29 cellular contexts compared by ENCODE assay signal in the genomic region with DNA sequence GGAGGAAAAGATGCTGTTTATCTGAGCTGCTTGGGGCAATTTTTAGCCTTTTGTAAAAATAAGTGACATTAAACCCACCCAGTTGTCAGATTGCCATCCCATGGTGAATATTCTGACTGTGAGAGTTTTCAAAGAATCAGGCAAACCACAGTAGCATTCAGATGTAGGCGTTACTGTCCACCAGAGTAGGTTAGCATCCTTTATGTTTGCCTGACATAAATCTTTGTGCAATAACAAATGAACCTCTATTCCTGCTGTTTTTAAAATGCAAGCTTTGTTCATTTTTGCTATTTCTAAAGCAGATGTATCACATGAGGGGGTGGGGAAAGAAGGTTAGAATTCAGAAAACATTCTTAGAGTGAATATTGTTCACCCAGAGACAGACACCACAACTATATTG.
"Had no signal": no experiment of that assay in that cellular context is flagged by ENCODE, and none has a peak within 500 bp of the region (broad histone marks: within the 10 kb centered on the region; RNA-seq: fewer than 3 reads in every experiment).

No MANE protein-coding gene starts in this region.

- H3K27me3 Mint-ChIP-seq: naive thymus-derived CD8-positive, alpha-beta T cell; progenitor cell of endocrine pancreas; stimulated activated memory B cell treated with anti-CD40 and anti-IgM and Interleukin-4, amounts not matched to agents 10 μg/mL and 1 μg/mL and 100 μg/mL, for 72 hours; stimulated activated naive CD8-positive, alpha-beta T cell treated with anti-CD3 and anti-CD28 coated beads, Interleukin-15, amount 100 ng/mL, for 72 hours; type B pancreatic cell had no signal

- ATAC-seq: left colon; left lung; lower lobe of right lung; naive thymus-derived CD8-positive, alpha-beta T cell; right lobe of liver; stimulated activated memory B cell treated with anti-CD40 and anti-IgM and Interleukin-4, amounts not matched to agents 10 μg/mL and 1 μg/mL and 100 μg/mL, for 72 hours; stimulated activated naive CD8-positive, alpha-beta T cell treated with anti-CD3 and anti-CD28 coated beads, Interleukin-15, amount 100 ng/mL, for 72 hours had no signal

- DNase-seq: hypothalamus; immature natural killer cell; kidney; left colon; left lung; lower lobe of right lung; mammary epithelial cell; mesenchymal stem cell; naive thymus-derived CD8-positive, alpha-beta T cell; occipital lobe; ovary; right lobe of liver; stimulated activated CD4-positive, alpha-beta T cell treated with anti-CD3 and anti-CD28 coated beads, Interleukin-1b, Interleukin-23, amount 100 ng/mL, for 48 hours; stimulated activated CD4-positive, alpha-beta T cell treated with anti-CD3 and anti-CD28 coated beads, Interleukin-2, amount 100 ng/mL, for 48 hours; stimulated activated CD4-positive, alpha-beta T cell treated with anti-CD3 and anti-CD28 coated beads, Interleukin-4, amount 100 ng/mL, for 4 hours; stimulated activated CD8-positive, alpha-beta memory T cell treated with anti-CD3 and anti-CD28 coated beads, Interleukin-4, amount 100 ng/mL, for 48 hours; stimulated activated naive CD4-positive, alpha-beta T cell treated with Interleukin-2 at 50 U/mL for 16 hours; stimulated activated naive CD8-positive, alpha-beta T cell treated with anti-CD3 and anti-CD28 coated beads, Interleukin-15, amount 100 ng/mL, for 72 hours; substantia nigra; uterus had no signal

- H3K4me3 Mint-ChIP-seq: immature natural killer cell; naive thymus-derived CD8-positive, alpha-beta T cell; nephron; neural crest cell; stimulated activated memory B cell treated with anti-CD40 and anti-IgM and Interleukin-4, amounts not matched to agents 10 μg/mL and 1 μg/mL and 100 μg/mL, for 72 hours; stimulated activated naive CD8-positive, alpha-beta T cell treated with anti-CD3 and anti-CD28 coated beads, Interleukin-15, amount 100 ng/mL, for 72 hours; type B pancreatic cell had no signal

- H3K4me3 ChIP-seq: left lung, lower lobe of right lung, ovary, right atrium auricular region, right lobe of liver, smooth muscle cell, tibial nerve, uterus had no signal

- H3K27me3 ChIP-seq: left lung, neutrophil, ovary, right atrium auricular region, right lobe of liver, tibial nerve, uterus had no signal

- H3K4me2 ChIP-seq: smooth muscle cell had no signal

- H3K36me3 Mint-ChIP-seq: immature natural killer cell; naive thymus-derived CD8-positive, alpha-beta T cell; stimulated activated memory B cell treated with anti-CD40 and anti-IgM and Interleukin-4, amounts not matched to agents 10 μg/mL and 1 μg/mL and 100 μg/mL, for 72 hours; type B pancreatic cell had no signal

- H3K4me1 ChIP-seq: left lung, lower lobe of right lung, right atrium auricular region, right lobe of liver, tibial nerve, uterus had no signal

- H3K36me3 ChIP-seq: left lung, lower lobe of right lung, neutrophil, ovary, right atrium auricular region, right lobe of liver, tibial nerve, uterus had no signal

- H3K4me1 Mint-ChIP-seq: immature natural killer cell; naive thymus-derived CD8-positive, alpha-beta T cell; nephron; neural crest cell; stimulated activated memory B cell treated with anti-CD40 and anti-IgM and Interleukin-4, amounts not matched to agents 10 μg/mL and 1 μg/mL and 100 μg/mL, for 72 hours; stimulated activated naive CD8-positive, alpha-beta T cell treated with anti-CD3 and anti-CD28 coated beads, Interleukin-15, amount 100 ng/mL, for 72 hours had no signal

- H3K27ac ChIP-seq: left lung, lower lobe of right lung, neutrophil, ovary, right atrium auricular region, right lobe of liver, tibial nerve, uterus had no signal

- H3K9me3 ChIP-seq: lower lobe of right lung, neutrophil, ovary, right atrium auricular region, right lobe of liver, tibial nerve, uterus had no signal

- H3K27ac Mint-ChIP-seq: immature natural killer cell; naive thymus-derived CD8-positive, alpha-beta T cell; nephron; progenitor cell of endocrine pancreas; stimulated activated memory B cell treated with anti-CD40 and anti-IgM and Interleukin-4, amounts not matched to agents 10 μg/mL and 1 μg/mL and 100 μg/mL, for 72 hours; stimulated activated naive CD8-positive, alpha-beta T cell treated with anti-CD3 and anti-CD28 coated beads, Interleukin-15, amount 100 ng/mL, for 72 hours; type B pancreatic cell had no signal

- H3K9me3 Mint-ChIP-seq: type B pancreatic cell had no signal
